8 cellular contexts compared by ENCODE assay signal in the genomic region with DNA sequence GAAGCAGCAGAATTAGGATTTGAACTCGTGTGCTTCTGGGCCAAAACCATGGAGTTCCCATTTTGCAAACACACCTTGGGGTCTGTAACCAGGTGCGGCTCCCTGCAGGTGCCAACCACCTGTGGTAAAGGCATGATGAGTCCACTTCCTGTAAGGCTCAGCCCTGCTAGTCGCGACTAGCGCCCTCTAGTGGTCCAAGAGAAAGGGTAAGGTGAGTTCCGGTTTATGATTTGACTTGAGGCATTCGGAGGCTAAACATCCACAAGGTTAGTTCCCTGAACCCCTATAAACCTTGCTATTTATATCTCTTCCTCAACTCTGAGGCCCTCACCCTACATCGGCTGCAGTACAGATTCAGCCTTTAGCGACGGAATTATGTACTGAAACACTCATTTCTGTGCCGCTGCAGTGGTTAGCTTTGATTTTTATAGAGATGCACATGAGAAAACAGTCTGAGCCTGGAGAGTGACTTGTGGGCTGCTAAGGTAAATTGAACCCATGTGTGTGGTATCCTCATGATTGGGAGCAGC.
DNase-seq lines count a peak whose midpoint lies in the region; ATAC-seq, FAIRE-seq and TF ChIP-seq lines count a peak whose summit lies in the region.

No MANE protein-coding gene starts in this region.

- H2AFZ ChIP-seq in SU-DHL-6 (ENCODE audit: low read depth, low read length, severe bottlenecking): no peak overlapping the region
- no peak overlapping the region for H2AFZ ChIP-seq in astrocyte (ENCODE audit: low read depth, low read length)

- H3K79me2 ChIP-seq in SU-DHL-6 (ENCODE audit: insufficient read depth, low read length): no peaks in the 10 kb centered on the region
- H3K79me2 ChIP-seq in astrocyte (ENCODE audit: insufficient read depth, low read length): no peaks in the 10 kb centered on the region

- ATAC-seq in GM21717 (IDR thresholded peaks at IDR 0.05; ENCODE audit: unreplicated experiment): peak; percentile 91

- intact Hi-C loops in kidney (cut with DNase I): no loop called here

- FAIRE-seq in astrocyte (lab: Jason Lieb, UNC) (no peak), kidney (lab: Jason Lieb, UNC) (no peak)

- no peak overlapping the region for H3K4me3 ChIP-seq in GM06990 (replicated peaks; ENCODE audit: low read depth, low read length)
- no peak overlapping the region for H3K4me3 ChIP-seq in Jurkat, Clone E6-1 (ENCODE audit: low read length)
- H3K4me3 ChIP-seq in SU-DHL-6 (ENCODE audit: insufficient read depth, low read length, poor library complexity, severe bottlenecking): no peak overlapping the region
- H3K4me3 ChIP-seq in astrocyte (ENCODE audit: insufficient read depth, low read depth, low read length): no peak overlapping the region
- H3K4me3 ChIP-seq in kidney (ENCODE audit: low read length in 2 of 2): no peak overlapping the region

- no peaks in the 10 kb centered on the region for H3K36me3 ChIP-seq in GM06990 (ENCODE audit: control insufficient read depth, insufficient read depth, low read length)
- no peaks in the 10 kb centered on the region for H3K36me3 ChIP-seq in SU-DHL-6 (ENCODE audit: low read length)
- H3K36me3 ChIP-seq in astrocyte (ENCODE audit: insufficient read depth, low read length): no peaks in the 10 kb centered on the region
- no peaks in the 10 kb centered on the region for H3K36me3 ChIP-seq in kidney (ENCODE audit: control insufficient read depth in 1 of 2, insufficient read depth in 2 of 2, low read length in 2 of 2)

- H3K4me1 ChIP-seq in astrocyte (ENCODE audit: insufficient read depth, low read length) (no peaks in the 10 kb centered on the region), kidney (ENCODE audit: control insufficient read depth in 1 of 2, insufficient read depth in 1 of 2, low read depth in 1 of 2, low read length in 2 of 2) (no peaks in the 10 kb centered on the region)

- no peaks in the 10 kb centered on the region for H3K9me3 Mint-ChIP-seq in astrocyte (ENCODE audit: unreplicated experiment)

- H3K9me2 ChIP-seq in SU-DHL-6 (replicated peaks; ENCODE audit: insufficient read depth, low read length): no peaks in the 10 kb centered on the region

- no peaks in the 10 kb centered on the region for H3K4me1 Mint-ChIP-seq in astrocyte (ENCODE audit: low read depth, unreplicated experiment)

- H3K27me3 Mint-ChIP-seq in astrocyte (ENCODE audit: low read depth, unreplicated experiment): peaks cover 6% of the 10 kb centered on the region

- H3K27ac Mint-ChIP-seq in astrocyte (ENCODE audit: unreplicated experiment): no peak overlapping the region

- H3K27ac ChIP-seq in SU-DHL-6 (ENCODE audit: low read depth, low read length): no peak overlapping the region
- H3K27ac ChIP-seq in astrocyte (ENCODE audit: low read depth, low read length): no peak overlapping the region
- H3K27ac ChIP-seq in kidney (ENCODE audit: low read depth in 2 of 2, low read length in 2 of 2): no peak overlapping the region

- no peak overlapping the region for H3K4me2 ChIP-seq in SU-DHL-6 (ENCODE audit: low read depth, low read length, poor library complexity, severe bottlenecking)
- no peak overlapping the region for H3K4me2 ChIP-seq in astrocyte (ENCODE audit: low read length)

- no peak overlapping the region for H3K9ac ChIP-seq in SU-DHL-6 (ENCODE audit: low read length)
- no peak overlapping the region for H3K9ac ChIP-seq in astrocyte (ENCODE audit: low read length)
- no peak overlapping the region for H3K9ac ChIP-seq in kidney (ENCODE audit: low read length in 2 of 2)

- H3K27me3 ChIP-seq in GM06990 (replicated peaks; ENCODE audit: control insufficient read depth, insufficient read depth, low read length) (no peaks in the 10 kb centered on the region), SU-DHL-6 (ENCODE audit: low read length) (no peaks in the 10 kb centered on the region), astrocyte (ENCODE audit: insufficient read depth, low read length) (no peaks in the 10 kb centered on the region)

- no peaks in the 10 kb centered on the region for H4K20me1 ChIP-seq in SU-DHL-6 (ENCODE audit: low read depth, low read length)
- no peaks in the 10 kb centered on the region for H4K20me1 ChIP-seq in astrocyte (ENCODE audit: insufficient read depth, low read length)

- TF ChIP-seq CTCF in GM06990 (IDR thresholded peaks at IDR 0.05; ENCODE audit: insufficient read depth, low read length, poor library complexity, severe bottlenecking): peak; percentile 79
- TF ChIP-seq CTCF in SU-DHL-6 (IDR thresholded peaks at IDR 0.05; ENCODE audit: insufficient read depth, low read length, poor library complexity, severe bottlenecking): peak; percentile 63
- TF ChIP-seq CTCF in astrocyte (IDR thresholded peaks at IDR 0.05; ENCODE audit: insufficient read depth, low read depth, low read length): peak; percentile 40
- peak; percentile 34 for TF ChIP-seq CTCF in kidney (IDR thresholded peaks at IDR 0.05; ENCODE audit: borderline replicate concordance, extremely low read depth, insufficient read depth)

- H3K4me3 Mint-ChIP-seq in astrocyte (ENCODE audit: unreplicated experiment): no peak overlapping the region

- DNase-seq in GM06990 (ENCODE audit: extremely low read depth, insufficient read length) (peak; percentile 18), astrocyte (ENCODE audit: low read depth) (no peak), kidney (peak; percentile 38), NCI-H446 treated with DMSO at 0.1 percent for 48 hours (lab: John Stamatoyannopoulos, UW) (no peak)
- peak; percentile 84 for DNase-seq in Jurkat, Clone E6-1 (ENCODE audit: low read depth, low spot score)
- DNase-seq in stimulated activated CD8-positive, alpha-beta memory T cell treated with anti-CD3 and anti-CD28 coated beads, Interleukin-12 subunit alpha, Interleukin-12 subunit beta, amount 100 ng/mL, for 24 hours (ENCODE audit: extremely low read depth): peak; percentile 12

- H3K9me3 ChIP-seq in SU-DHL-6 (ENCODE audit: insufficient read depth, low read length) (no peaks in the 10 kb centered on the region), astrocyte (ENCODE audit: insufficient read depth, low read depth, low read length) (no peaks in the 10 kb centered on the region), kidney (ENCODE audit: control insufficient read depth in 1 of 2, low read length in 2 of 2) (no peaks in the 10 kb centered on the region)

- peaks cover 2% of the 10 kb centered on the region for H3K36me3 Mint-ChIP-seq in astrocyte (ENCODE audit: low read depth, unreplicated experiment)

- H3F3A ChIP-seq in SU-DHL-6 (ENCODE audit: insufficient read depth): no peaks in the 10 kb centered on the region

Comparison
In these comparisons a context has a peak if more than half of its experiments do, and no peak if none do; other contexts are left out.
1. DNase-seq: peak in GM06990 (single experiment), Jurkat, Clone E6-1 (single experiment), kidney (single experiment) and stimulated activated CD8-positive, alpha-beta memory T cell treated with anti-CD3 and anti-CD28 coated beads, Interleukin-12 subunit alpha, Interleukin-12 subunit beta, amount 100 ng/mL, for 24 hours (single experiment); none in astrocyte (single experiment) and NCI-H446 treated with DMSO at 0.1 percent for 48 hours (single experiment).
2. Peak in every context shown above with its lines, with median percentiles within 50 percentile points of each other: CTCF ChIP-seq.